ENCODE assay signal across 8 cellular contexts in the genomic region with DNA sequence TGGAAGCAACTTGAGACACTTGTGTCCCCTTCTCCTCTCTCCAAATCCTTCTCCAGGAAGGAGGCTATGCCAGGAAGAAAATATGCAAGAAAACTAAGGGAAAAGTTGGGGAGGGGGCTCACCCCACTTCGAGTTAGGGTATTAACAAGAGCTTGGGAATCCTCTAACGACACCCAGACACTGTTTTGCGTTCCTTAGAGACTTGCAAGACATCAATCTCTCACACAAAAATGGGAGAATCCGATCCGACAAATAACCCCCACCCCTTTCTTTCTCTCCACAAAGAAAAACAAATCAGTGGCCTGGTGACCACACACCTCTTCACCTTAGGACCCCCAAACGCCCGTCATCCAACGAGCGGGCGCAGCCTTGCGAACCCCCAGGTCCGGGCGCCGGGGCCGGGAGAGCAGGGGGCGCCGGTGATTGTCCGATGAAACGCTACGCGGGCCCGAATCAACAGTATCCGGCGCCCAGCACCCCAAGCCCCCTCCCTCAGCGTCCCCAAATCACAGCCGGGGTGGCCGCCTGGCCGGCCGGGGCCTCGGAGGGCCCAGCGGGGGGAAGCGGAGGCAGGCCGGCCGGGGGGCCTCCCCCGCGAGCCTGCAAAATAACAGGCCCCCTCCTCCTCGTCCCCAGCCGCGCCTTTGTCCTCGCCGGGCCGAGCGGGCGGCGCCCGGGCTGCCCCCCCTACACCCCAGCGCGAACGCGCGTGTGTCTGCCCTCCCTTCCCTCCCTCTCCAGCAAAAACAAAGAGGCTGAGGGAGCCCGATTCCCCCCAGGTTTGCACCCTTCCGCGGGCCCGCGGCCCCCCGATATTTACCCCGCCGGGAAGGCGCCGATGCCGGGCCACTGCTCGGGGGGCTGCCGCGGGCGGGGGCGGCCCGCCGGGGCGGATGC. TPM values are rescaled to one million over a fixed set of nuclear protein-coding genes. Genes with fewer than 3 reads are reported as not detected.
DNase-seq lines count a peak whose midpoint lies in the region; ATAC-seq, FAIRE-seq and TF ChIP-seq lines count a peak whose summit lies in the region.

No MANE protein-coding gene starts in this region.

- peaks cover 32% of the 10 kb centered on the region for H3K4me1 Mint-ChIP-seq in progenitor cell of endocrine pancreas (ENCODE audit: low read depth)

- no peaks in the 10 kb centered on the region for H3K9me3 Mint-ChIP-seq in progenitor cell of endocrine pancreas (ENCODE audit: low read depth)

- no peaks in the 10 kb centered on the region for H3K9me1 ChIP-seq in K562 (ENCODE audit: control insufficient read depth, insufficient read depth, low read length)

- H3K27me3 Mint-ChIP-seq in progenitor cell of endocrine pancreas, result peaks cover 6% of the 10 kb centered on the region

- POLR2A ChIA-PET in K562 (lab: Yijun Ruan, JAX), result interaction anchor here (1.1 to 1.7 kb wide), 3 partner anchors 10 to 50 kb away, joined by 4 to 9 read pairs (median 6); no protein-coding TSS in a partner anchor

- WGBS in K562 (ENCODE audit: insufficient coverage, low coverage, missing lambda C conversion rate), result under 1% methylated on average over 22 of the region's 70 CpGs
- WGBS in hepatocyte (ENCODE audit: low lambda C conversion rate, missing lambda C conversion rate), result under 1% methylated on average over 26 of the region's 70 CpGs

- no peak for FAIRE-seq in K562 (lab: Jason Lieb, UNC)

- H3K4me2 ChIP-seq in K562 (ENCODE audit: insufficient read depth, low read length) (peak overlapping the region; percentile 78), hepatocyte (peak overlapping the region; percentile 92)

- no peaks in the 10 kb centered on the region for H3K9me2 ChIP-seq in hepatocyte (replicated peaks; ENCODE audit: insufficient read depth)

- H3K27me3 ChIP-seq in K562 (ENCODE audit: control insufficient read depth in 2 of 2, insufficient read depth in 2 of 2, low read length in 2 of 2) (no peaks in the 10 kb centered on the region; a peak in 1 of 5 replicates), hepatocyte (no peaks in the 10 kb centered on the region)

- H3K4me1 ChIP-seq in K562 (replicated peaks in 1 of 2; ENCODE audit: control insufficient read depth in 2 of 2, insufficient read depth in 2 of 2, low read length in 2 of 2) (peaks cover 23 to 48% of the 10 kb centered on the region in 2 experiments), hepatocyte (ENCODE audit: insufficient read depth) (peaks cover 38% of the 10 kb centered on the region)

- in situ Hi-C loops in K562 (cut with MboI), result no loop called here

- DNase-seq in GM12865 (ENCODE audit: low read depth) (peak; percentile 60), HK-2 (ENCODE audit: unreplicated experiment) (peak; percentile 47), T1000 (lab: John Stamatoyannopoulos, UW) (peak; percentile 24), K562 (ENCODE audit: extremely low read depth in 1 of 4, low spot score in 3 of 4) (peak; percentile 51 to 79 (median 70)), hepatocyte (ENCODE audit: low spot score) (peak; percentile 81), progenitor cell of endocrine pancreas (ENCODE audit: low spot score, unreplicated experiment) (peak; percentile 42)

- H3K79me2 ChIP-seq in K562 (ENCODE audit: control insufficient read depth, insufficient read depth, low read length) (peaks cover 56% of the 10 kb centered on the region), hepatocyte (peaks cover 53% of the 10 kb centered on the region)

- no peak for TF ChIP-seq RAD21 in K562 (CRISPR knock-in tag; conservative IDR thresholded peaks at IDR 0.05 in 1 of 2, IDR thresholded peaks at IDR 0.05 in 1 of 2)

- peaks cover 5% of the 10 kb centered on the region for H3K36me3 Mint-ChIP-seq in progenitor cell of endocrine pancreas (ENCODE audit: insufficient read depth)

- H2AFZ ChIP-seq in K562 (ENCODE audit: low read depth, low read length), result no peak overlapping the region
- H2AFZ ChIP-seq in hepatocyte, result peak overlapping the region; percentile 22

- intact Hi-C loops in K562 (cut with micrococcal nuclease), result no loop called here

- no peak for TF ChIP-seq CTCF in GM12865 (IDR thresholded peaks at IDR 0.05; ENCODE audit: insufficient read depth, low read depth, low read length, missing control alignments)
- no peak for TF ChIP-seq CTCF in K562 (IDR thresholded peaks at IDR 0.05 in 2 of 3, conservative IDR thresholded peaks at IDR 0.05 in 1 of 3; ENCODE audit: insufficient read depth in 2 of 3, low read depth in 1 of 3, low read length in 3 of 3)
- TF ChIP-seq CTCF in hepatocyte (IDR thresholded peaks at IDR 0.05; ENCODE audit: poor library complexity), result no peak
- TF ChIP-seq CTCF in progenitor cell of endocrine pancreas (IDR thresholded peaks at IDR 0.05; ENCODE audit: unreplicated experiment), result no peak

- H3K36me3 ChIP-seq in K562 (ENCODE audit: control insufficient read depth, insufficient read depth, low read length), result peaks cover 26% of the 10 kb centered on the region; the same call in 1 of the 3 replicates
- H3K36me3 ChIP-seq in hepatocyte (replicated peaks; ENCODE audit: insufficient read depth, low read depth), result no peaks in the 10 kb centered on the region

- ATAC-seq in K562 (peak; percentile 34), HG03469 (IDR thresholded peaks at IDR 0.05; ENCODE audit: unreplicated experiment) (no peak), HG02938 (IDR thresholded peaks at IDR 0.05; ENCODE audit: unreplicated experiment) (no peak)

- H3K9me3 ChIP-seq in K562 (replicated peaks; ENCODE audit: control insufficient read depth, insufficient read depth, low read depth, low read length), result no peaks in the 10 kb centered on the region
- H3K9me3 ChIP-seq in hepatocyte (ENCODE audit: low read depth), result no peaks in the 10 kb centered on the region

- BruUV-seq in K562 (replicated peaks; lab: Mats Ljungman, UMichigan), result no TSS peak

- H3K4me3 Mint-ChIP-seq in progenitor cell of endocrine pancreas (ENCODE audit: low read depth), result peak overlapping the region; percentile 96

- no peak for TF ChIP-seq POLR2A in K562 (conservative IDR thresholded peaks at IDR 0.05)

- peak overlapping the region; percentile 98 for H3K27ac Mint-ChIP-seq in progenitor cell of endocrine pancreas

- H4K20me1 ChIP-seq in K562 (replicated peaks; ENCODE audit: control insufficient read depth, insufficient read depth, low read length), result peaks cover 31% of the 10 kb centered on the region
- peaks cover 38% of the 10 kb centered on the region for H4K20me1 ChIP-seq in hepatocyte (ENCODE audit: insufficient read depth, poor library complexity, severe bottlenecking)

- no peak for TF ChIP-seq EP300 in K562 (IDR thresholded peaks at IDR 0.05; ENCODE audit: low read length)

- H3K9ac ChIP-seq in K562 (ENCODE audit: insufficient read depth in 1 of 2, low read depth in 2 of 2, low read length in 2 of 2), result peak overlapping the region; percentile 78 to 92

- CTCF ChIA-PET in K562 (lab: Yijun Ruan, JAX; ENCODE audit: low intra/inter-chr PET ratio), result no interaction called here

- H3K27ac ChIP-seq in K562 (ENCODE audit: extremely low read depth, low read depth, low read length), result peak overlapping the region; percentile 72; the same call in 2 of the 3 replicates
- H3K27ac ChIP-seq in hepatocyte, result peak overlapping the region; percentile 99

- H3K4me3 ChIP-seq in GM12865 (ENCODE audit: low read depth, low read length) (peak overlapping the region; percentile 82), K562 (peak overlapping the region; percentile 86), hepatocyte (peak overlapping the region; percentile 43)

TF ChIP-seq in K562, 482 proteins besides CTCF, POLR2A, EP300 and RAD21 (continues in another document):
- no peak for TF ChIP-seq STAT5B (CRISPR knock-in tag; IDR thresholded peaks at IDR 0.05)

RNA-seq across cellular contexts. Expression of a gene that starts 0.6 kb away (rescaled TPM):
- 112 and 292 TPM in 2 replicates for total RNA-seq in K562 (2011; cell fraction: chromatin; rRNA removed; ENCODE audit: low replicate concordance)
- 149 and 193 TPM in 2 replicates for total RNA-seq in K562 (2011; cell fraction: nucleolus; rRNA removed)
- total RNA-seq in K562 (2011; cell fraction: nucleoplasm; rRNA removed), result 126 and 139 TPM in 2 replicates
- total RNA-seq in K562 (2014; rRNA removed), result 41.3 and 55.7 TPM in 2 replicates
- total RNA-seq in K562 (2014; rRNA removed; fragmentation: Illumina TruSeq; extraction: Trizol), result 18.0 and 22.5 TPM in 2 replicates
- 33.1 and 34.4 TPM in 2 replicates for total RNA-seq in K562 (2015; rRNA removed; fragmentation: Illumina TruSeq; extraction: Trizol)
- total RNA-seq in K562 (2021), result 61.0 and 62.8 TPM in 2 replicates
- 64.0 and 77.0 TPM in 2 replicates for polyA plus RNA-seq in K562 (2011; rRNA removed)
- 83.0 and 121 TPM in 2 replicates for polyA plus RNA-seq in K562 (2011; cell fraction: cytosol; rRNA removed)
- polyA plus RNA-seq in K562 (2011; cell fraction: nucleus; rRNA removed), result 148 and 215 TPM in 2 replicates
- 34.2 and 69.8 TPM in 2 replicates for polyA plus RNA-seq in K562 (2012)
- polyA plus RNA-seq in K562 (2014; fragmentation: Illumina TruSeq; extraction: Trizol), result 64.0 and 73.3 TPM in 2 replicates
- 1 to 10 TPM; 2.7 to 3.8 TPM for polyA plus RNA-seq in K562 (2014; fragmentation: Nextera tagmentation; extraction: Ambion mirVana)
- 65.6 and 70.0 TPM in 2 replicates for polyA plus RNA-seq in K562 (2014; rRNA removed)
- 36.0 and 61.3 TPM in 2 replicates for polyA minus RNA-seq in K562 (2011; rRNA and poly(A)+ RNA removed)
- polyA minus RNA-seq in K562 (2011; cell fraction: cytosol; rRNA and poly(A)+ RNA removed), result 48.1 and 53.3 TPM in 2 replicates
- polyA minus RNA-seq in K562 (2011; cell fraction: nucleus; rRNA and poly(A)+ RNA removed), result 48.2 and 49.9 TPM in 2 replicates
- total RNA-seq in hepatocyte, result 85.8 and 89.5 TPM in 2 replicates
- 123 and 152 TPM in 2 replicates for polyA plus RNA-seq in hepatocyte
- 246 and 250 TPM in 2 replicates for total RNA-seq in progenitor cell of endocrine pancreas

RNA-seq across cellular contexts. Expression of a gene that starts 43.8 kb away (rescaled TPM):
- 16.3 and 42.3 TPM in 2 replicates for total RNA-seq in K562 (2011; cell fraction: chromatin; rRNA removed; ENCODE audit: low replicate concordance)
- 20.4 and 25.5 TPM in 2 replicates for total RNA-seq in K562 (2011; cell fraction: nucleolus; rRNA removed)
- total RNA-seq in K562 (2011; cell fraction: nucleoplasm; rRNA removed), result 21.6 and 32.1 TPM in 2 replicates
- total RNA-seq in K562 (2014; rRNA removed), result 8.4 and 9.6 TPM in 2 replicates
- total RNA-seq in K562 (2014; rRNA removed; fragmentation: Illumina TruSeq; extraction: Trizol), result 4.0 and 5.5 TPM in 2 replicates
- 6.2 and 6.7 TPM in 2 replicates for total RNA-seq in K562 (2015; rRNA removed; fragmentation: Illumina TruSeq; extraction: Trizol)
- total RNA-seq in K562 (2021), result 22.7 and 25.1 TPM in 2 replicates
- 4.9 and 12.2 TPM in 2 replicates for polyA plus RNA-seq in K562 (2011; rRNA removed)
- 8.3 and 11.2 TPM in 2 replicates for polyA plus RNA-seq in K562 (2011; cell fraction: cytosol; rRNA removed)
- polyA plus RNA-seq in K562 (2011; cell fraction: nucleus; rRNA removed), result 16.1 and 21.6 TPM in 2 replicates
- 14.8 and 20.5 TPM in 2 replicates for polyA plus RNA-seq in K562 (2012)
- 14.2 and 16.4 TPM in 2 replicates for polyA plus RNA-seq in K562 (2014; fragmentation: Illumina TruSeq; extraction: Trizol)
- polyA plus RNA-seq in K562 (2014; fragmentation: Nextera tagmentation; extraction: Ambion mirVana), result under 1 TPM; 0.31 to 0.38 TPM
- 10.1 and 14.1 TPM in 2 replicates for polyA plus RNA-seq in K562 (2014; rRNA removed)
- polyA minus RNA-seq in K562 (2011; rRNA and poly(A)+ RNA removed), result 6.7 and 7.8 TPM in 2 replicates
- 12.2 and 15.7 TPM in 2 replicates for polyA minus RNA-seq in K562 (2011; cell fraction: cytosol; rRNA and poly(A)+ RNA removed)
- 5.1 and 5.8 TPM in 2 replicates for polyA minus RNA-seq in K562 (2011; cell fraction: nucleus; rRNA and poly(A)+ RNA removed)
- total RNA-seq in hepatocyte, result 32.1 and 58.2 TPM in 2 replicates
- 90.0 and 102 TPM in 2 replicates for polyA plus RNA-seq in hepatocyte
- total RNA-seq in progenitor cell of endocrine pancreas, result 67.3 and 71.7 TPM in 2 replicates

Comparison
In these comparisons a context has a peak if more than half of its experiments do, and no peak if none do; other contexts are left out.
1. DNase-seq: peak in every context shown above with its lines; median percentile 81 in hepatocyte; 70 in K562; 60 in GM12865; 47 in HK-2; 42 in progenitor cell of endocrine pancreas; 24 in T1000.